In genomic region chr2:129796801-129797488, GRCh38 we compare ENCODE assay signal across 32 cellular contexts.
"Had no signal": no experiment of that assay in that cellular context is flagged by ENCODE, and none has a peak within 500 bp of the region (broad histone marks: within the 10 kb centered on the region; RNA-seq: fewer than 3 reads in every experiment).

No MANE protein-coding gene starts in this region.

- H3K27me3 Mint-ChIP-seq: activated CD4-positive, alpha-beta memory T cell treated with anti-CD3 and anti-CD28 coated beads for 36 hours; activated naive CD4-positive, alpha-beta T cell treated with anti-CD3 and anti-CD28 coated beads, Interleukin-2, amount 50 U/mL, for 24 hours; activated naive CD8-positive, alpha-beta T cell treated with anti-CD3 and anti-CD28 coated beads, Interleukin-2, amount 50 U/mL, for 24 hours had no signal

- H3K4me1 ChIP-seq: adrenal gland, colonic mucosa, esophagus muscularis mucosa, foreskin keratinocyte, gastroesophageal sphincter had no signal

- DNase-seq: activated B cell treated with CpG ODN at 0.5 μM for 24 hours; activated CD4-positive, alpha-beta memory T cell treated with anti-CD3 and anti-CD28 coated beads for 36 hours; activated CD4-positive, alpha-beta T cell treated with anti-CD3 and anti-CD28 coated beads for 48 hours; activated CD8-positive, alpha-beta memory T cell treated with anti-CD3 and anti-CD28 coated beads, Interleukin-2, amount 10 ng/mL, durations not matched to agents 7 days and 5 days; activated CD8-positive, alpha-beta memory T cell treated with anti-CD3 and anti-CD28 coated beads, Interleukin-2, amount 50 U/mL, for 4 hours; activated CD8-positive, alpha-beta T cell treated with anti-CD3 and anti-CD28 coated beads, Interleukin-2, amount 10 ng/mL, durations not matched to agents 7 days and 5 days; activated effector memory CD4-positive, alpha-beta T cell treated with anti-CD3 and anti-CD28 coated beads, Interleukin-2, amount 50 U/mL, for 16 hours; activated naive CD4-positive, alpha-beta T cell treated with anti-CD3 and anti-CD28 coated beads for 36 hours; activated naive CD8-positive, alpha-beta T cell treated with anti-CD3 and anti-CD28 coated beads for 36 hours; activated naive CD8-positive, alpha-beta T cell treated with anti-CD3 and anti-CD28 coated beads, Interleukin-2, amount 50 U/mL, for 24 hours; activated T-cell treated with anti-CD3 and anti-CD28 coated beads, Interleukin-2, amount 50 U/mL, for 1 hour; activated T-cell treated with anti-CD3 and anti-CD28 coated beads, Interleukin-2, amount 50 U/mL, for 48 hours; adrenal gland; amygdala; aorta; body of pancreas; central memory CD4-positive, alpha-beta T cell; cerebellar nuclear complex; dorsolateral prefrontal cortex; effector memory CD4-positive, alpha-beta T cell; erythroblast; foreskin keratinocyte; T-helper 2 cell; WERI-Rb-1 had no signal

- H3K36me3 ChIP-seq: adrenal gland, colonic mucosa, esophagus muscularis mucosa, gastroesophageal sphincter, WERI-Rb-1 had no signal

- H3K4me3 Mint-ChIP-seq: activated B cell treated with CpG ODN at 0.5 μM for 24 hours; activated CD4-positive, alpha-beta memory T cell treated with anti-CD3 and anti-CD28 coated beads for 36 hours; activated CD8-positive, alpha-beta memory T cell treated with anti-CD3 and anti-CD28 coated beads, Interleukin-2, amount 10 ng/mL, durations not matched to agents 7 days and 5 days; activated CD8-positive, alpha-beta T cell treated with anti-CD3 and anti-CD28 coated beads, Interleukin-2, amount 10 ng/mL, durations not matched to agents 7 days and 5 days; activated naive CD4-positive, alpha-beta T cell treated with anti-CD3 and anti-CD28 coated beads for 36 hours; activated naive CD4-positive, alpha-beta T cell treated with anti-CD3 and anti-CD28 coated beads, Interleukin-2, amount 50 U/mL, for 24 hours; activated naive CD8-positive, alpha-beta T cell treated with anti-CD3 and anti-CD28 coated beads for 36 hours; activated naive CD8-positive, alpha-beta T cell treated with anti-CD3 and anti-CD28 coated beads, Interleukin-2, amount 50 U/mL, for 24 hours; activated T-helper 1 cell treated with anti-CD3 and anti-CD28 coated beads, Interleukin-12 subunit alpha, Interleukin-12 subunit beta, Interleukin-2, Interleukin-4 antibody, amounts not matched to agents 30 ng/mL and 10 ng/mL and 1 ng/mL, durations not matched to agents 14 hours and 24 hours and 36 hours; dendritic cell treated with granulocyte-macrophage colony-stimulating factor and Interleukin-4, amounts not matched to agents 40 ng/mL and 50 ng/mL, for 4 days had no signal

- H3K27ac ChIP-seq: adrenal gland, body of pancreas, colonic mucosa, dorsolateral prefrontal cortex, esophagus muscularis mucosa, foreskin keratinocyte, gastroesophageal sphincter, WERI-Rb-1 had no signal

- H3K9me3 Mint-ChIP-seq: activated B cell treated with CpG ODN at 0.5 μM for 24 hours; activated CD4-positive, alpha-beta memory T cell treated with anti-CD3 and anti-CD28 coated beads for 36 hours; activated naive CD4-positive, alpha-beta T cell treated with anti-CD3 and anti-CD28 coated beads for 36 hours; activated naive CD4-positive, alpha-beta T cell treated with anti-CD3 and anti-CD28 coated beads, Interleukin-2, amount 50 U/mL, for 24 hours; activated naive CD8-positive, alpha-beta T cell treated with anti-CD3 and anti-CD28 coated beads for 36 hours; activated naive CD8-positive, alpha-beta T cell treated with anti-CD3 and anti-CD28 coated beads, Interleukin-2, amount 50 U/mL, for 24 hours; activated T-helper 1 cell treated with anti-CD3 and anti-CD28 coated beads, Interleukin-12 subunit alpha, Interleukin-12 subunit beta, Interleukin-2, Interleukin-4 antibody, amounts not matched to agents 30 ng/mL and 10 ng/mL and 1 ng/mL, durations not matched to agents 14 hours and 24 hours and 36 hours; activated T-helper 2 cell treated with anti-CD3 and anti-CD28 coated beads, Interferon-gamma antibody, Interleukin-2, Interleukin-4, amounts not matched to agents 10 μg/mL and 5 μg/mL and 100 μg/mL, durations not matched to agents 14 hours and 24 hours and 36 hours; dendritic cell treated with granulocyte-macrophage colony-stimulating factor and Interleukin-4, amounts not matched to agents 40 ng/mL and 50 ng/mL, for 4 days had no signal

- ATAC-seq: activated CD4-positive, CD25-positive, alpha-beta regulatory T cell treated with anti-CD3 and anti-CD28 coated beads, Interleukin-2, amount 50 U/mL, for 24 hours; activated CD8-positive, alpha-beta memory T cell treated with anti-CD3 and anti-CD28 coated beads, Interleukin-2, amount 10 ng/mL, durations not matched to agents 7 days and 5 days; activated CD8-positive, alpha-beta T cell treated with anti-CD3 and anti-CD28 coated beads, Interleukin-2, amount 10 ng/mL, durations not matched to agents 7 days and 5 days; activated naive CD8-positive, alpha-beta T cell treated with anti-CD3 and anti-CD28 coated beads, Interleukin-2, amount 50 U/mL, for 24 hours; body of pancreas; foreskin keratinocyte; gastroesophageal sphincter had no signal

- H3K36me3 Mint-ChIP-seq: activated CD4-positive, alpha-beta memory T cell treated with anti-CD3 and anti-CD28 coated beads for 36 hours; activated CD8-positive, alpha-beta memory T cell treated with anti-CD3 and anti-CD28 coated beads, Interleukin-2, amount 10 ng/mL, durations not matched to agents 7 days and 5 days; activated naive CD4-positive, alpha-beta T cell treated with anti-CD3 and anti-CD28 coated beads, Interleukin-2, amount 50 U/mL, for 24 hours; activated naive CD8-positive, alpha-beta T cell treated with anti-CD3 and anti-CD28 coated beads for 36 hours had no signal

- H3K4me1 Mint-ChIP-seq: activated B cell treated with CpG ODN at 0.5 μM for 24 hours; activated CD8-positive, alpha-beta memory T cell treated with anti-CD3 and anti-CD28 coated beads, Interleukin-2, amount 10 ng/mL, durations not matched to agents 7 days and 5 days; activated naive CD4-positive, alpha-beta T cell treated with anti-CD3 and anti-CD28 coated beads, Interleukin-2, amount 50 U/mL, for 24 hours; activated naive CD8-positive, alpha-beta T cell treated with anti-CD3 and anti-CD28 coated beads for 36 hours; activated naive CD8-positive, alpha-beta T cell treated with anti-CD3 and anti-CD28 coated beads, Interleukin-2, amount 50 U/mL, for 24 hours had no signal

- H3K27ac Mint-ChIP-seq: activated B cell treated with CpG ODN at 0.5 μM for 24 hours; activated CD4-positive, alpha-beta memory T cell treated with anti-CD3 and anti-CD28 coated beads for 36 hours; activated CD8-positive, alpha-beta memory T cell treated with anti-CD3 and anti-CD28 coated beads, Interleukin-2, amount 10 ng/mL, durations not matched to agents 7 days and 5 days; activated CD8-positive, alpha-beta T cell treated with anti-CD3 and anti-CD28 coated beads, Interleukin-2, amount 10 ng/mL, durations not matched to agents 7 days and 5 days; activated naive CD4-positive, alpha-beta T cell treated with anti-CD3 and anti-CD28 coated beads for 36 hours; activated naive CD4-positive, alpha-beta T cell treated with anti-CD3 and anti-CD28 coated beads, Interleukin-2, amount 50 U/mL, for 24 hours; activated naive CD8-positive, alpha-beta T cell treated with anti-CD3 and anti-CD28 coated beads for 36 hours; activated naive CD8-positive, alpha-beta T cell treated with anti-CD3 and anti-CD28 coated beads, Interleukin-2, amount 50 U/mL, for 24 hours; activated T-helper 1 cell treated with anti-CD3 and anti-CD28 coated beads, Interleukin-12 subunit alpha, Interleukin-12 subunit beta, Interleukin-2, Interleukin-4 antibody, amounts not matched to agents 30 ng/mL and 10 ng/mL and 1 ng/mL, durations not matched to agents 14 hours and 24 hours and 36 hours; activated T-helper 2 cell treated with anti-CD3 and anti-CD28 coated beads, Interferon-gamma antibody, Interleukin-2, Interleukin-4, amounts not matched to agents 10 μg/mL and 5 μg/mL and 100 μg/mL, durations not matched to agents 14 hours and 24 hours and 36 hours; dendritic cell treated with granulocyte-macrophage colony-stimulating factor and Interleukin-4, amounts not matched to agents 40 ng/mL and 50 ng/mL, for 4 days had no signal

- H3K9me3 ChIP-seq: adrenal gland, body of pancreas, colonic mucosa, esophagus muscularis mucosa, gastroesophageal sphincter had no signal

- H3K4me3 ChIP-seq: adrenal gland, body of pancreas, colonic mucosa, dorsolateral prefrontal cortex, esophagus muscularis mucosa, gastroesophageal sphincter had no signal
